In genomic region chr2:86105252-86105968, GRCh38 we compare ENCODE assay signal across 8 cellular contexts. TPM values are rescaled to one million over a fixed set of nuclear protein-coding genes. Genes with fewer than 3 reads are reported as not detected.
A peak's percentile ranks its signal among the peaks of the same experiment; 100 is the strongest.
DNase-seq lines count a peak whose midpoint lies in the region; ATAC-seq, FAIRE-seq and TF ChIP-seq lines count a peak whose summit lies in the region.

Gene POLR1A, minus strand, starts transcription at chr2:86105886. Its CDS starts 110 bp downstream, at chr2:86105776.

- peak within 1 kb of the TSS; percentile 97 for H3K27ac ChIP-seq in HUES6 (ENCODE audit: low read depth, low read length)
- peak within 1 kb of the TSS; percentile 59 for H3K27ac ChIP-seq in OCI-LY1 (ENCODE audit: low read depth, low read length, poor library complexity, severe bottlenecking)
- peak within 1 kb of the TSS; percentile 78 for H3K27ac ChIP-seq in endothelial cell of umbilical vein (ENCODE audit: insufficient read depth, low read depth, low read length)

- no peak for TF ChIP-seq POLR2A in endothelial cell of umbilical vein (IDR thresholded peaks at IDR 0.05; ENCODE audit: low read depth, low read length)

- no peak for TF ChIP-seq CTCF in OCI-LY1 (IDR thresholded peaks at IDR 0.05; ENCODE audit: low read length)
- TF ChIP-seq CTCF in endothelial cell of umbilical vein (IDR thresholded peaks at IDR 0.05; ENCODE audit: extremely low read depth in 1 of 2, insufficient read depth in 1 of 2, low read depth in 1 of 2, low read length in 2 of 2), result no peak

- H3K4me3 ChIP-seq in HUES6 (ENCODE audit: low read depth, low read length) (peak within 1 kb of the TSS; percentile 93), OCI-LY1 (ENCODE audit: low read depth, low read length, poor library complexity, severe bottlenecking) (peak within 1 kb of the TSS; percentile 85), endothelial cell of umbilical vein (replicated peaks in 1 of 3; ENCODE audit: insufficient read depth in 1 of 3, low read depth in 1 of 3, low read length in 3 of 3) (peak within 1 kb of the TSS; percentile 36 to 84 (median 77))

- BruUV-seq in endothelial cell of umbilical vein (replicated peaks; lab: Mats Ljungman, UMichigan), result no TSS peak

- POLR2A ChIA-PET in endothelial cell of umbilical vein (lab: Charles Lee), result interaction anchor here (0.6 to 1.2 kb wide), 3 partner anchors 9 to 278 kb away, joined by 3 read pairs; no protein-coding TSS in a partner anchor

- peaks cover 8% of the 10 kb centered on the region for H3K4me1 ChIP-seq in HUES6 (ENCODE audit: control insufficient read depth, insufficient read depth, low read length)
- peaks cover 32% of the 10 kb centered on the region for H3K4me1 ChIP-seq in OCI-LY1 (ENCODE audit: insufficient read depth, low read length, severe bottlenecking)
- peaks cover 23% of the 10 kb centered on the region for H3K4me1 ChIP-seq in endothelial cell of umbilical vein (ENCODE audit: control insufficient read depth, extremely low read depth, insufficient read depth, low read length)

- H3K9me1 ChIP-seq in endothelial cell of umbilical vein (replicated peaks; ENCODE audit: control insufficient read depth, extremely low read depth, insufficient read depth, low read length), result no peaks in the 10 kb centered on the region

- H2AFZ ChIP-seq in OCI-LY1 (ENCODE audit: low read length) (no peak within 1 kb of the TSS), endothelial cell of umbilical vein (ENCODE audit: low read depth, low read length) (peak within 1 kb of the TSS; percentile 81)

- H3K79me2 ChIP-seq in OCI-LY1 (ENCODE audit: insufficient read depth, low read length) (peaks cover 93% of the 10 kb centered on the region), endothelial cell of umbilical vein (ENCODE audit: control insufficient read depth, insufficient read depth, low read length) (peaks cover 85% of the 10 kb centered on the region)

- H3K4me2 ChIP-seq in OCI-LY1 (ENCODE audit: low read length) (peak within 1 kb of the TSS; percentile 84), endothelial cell of umbilical vein (ENCODE audit: insufficient read depth, low read length) (peak within 1 kb of the TSS; percentile 91)

- CTCF ChIA-PET in endothelial cell of umbilical vein (lab: Charles Lee), result interaction anchor here (1.0 to 1.9 kb wide), 5 partner anchors 9 to 456 kb away, joined by 3 to 10 read pairs (median 4); partner anchors contain the start of gene ST3GAL5

- DNase-seq in COLO829 (ENCODE audit: low spot score), result peak; percentile 68
- DNase-seq in activated CD8-positive, alpha-beta memory T cell treated with anti-CD3 and anti-CD28 coated beads, Interleukin-2, amount 50 U/mL, for 4 hours, result peak; percentile 77
- DNase-seq in endothelial cell of umbilical vein (ENCODE audit: low read depth, low spot score), result peak; percentile 97
- DNase-seq in midbrain (lab: John Stamatoyannopoulos, UW), result peak; percentile 97
- peak; percentile 73 to 74 for DNase-seq in stimulated activated CD8-positive, alpha-beta memory T cell treated with anti-CD3 and anti-CD28 coated beads, Interleukin-15, amount 100 ng/mL, for 48 hours (ENCODE audit: low read depth in 2 of 2)

- no peaks in the 10 kb centered on the region for H3F3A ChIP-seq in OCI-LY1 (ENCODE audit: insufficient read depth, low read length)

- no peaks in the 10 kb centered on the region for H4K20me1 ChIP-seq in OCI-LY1 (ENCODE audit: insufficient read depth, low read length)
- H4K20me1 ChIP-seq in endothelial cell of umbilical vein (replicated peaks; ENCODE audit: control insufficient read depth, extremely low read depth, insufficient read depth, low read length), result no peaks in the 10 kb centered on the region

- H3K36me3 ChIP-seq in HUES6 (ENCODE audit: control insufficient read depth, insufficient read depth, low read length) (peaks cover 66% of the 10 kb centered on the region), OCI-LY1 (ENCODE audit: insufficient read depth, low read length) (peaks cover 61% of the 10 kb centered on the region), endothelial cell of umbilical vein (ENCODE audit: control insufficient read depth in 2 of 2, extremely low read depth in 1 of 2, insufficient read depth in 2 of 2, low read length in 2 of 2) (peaks cover under 1 to 1% of the 10 kb centered on the region in 2 experiments)

- ATAC-seq in GM21447 (IDR thresholded peaks at IDR 0.05; ENCODE audit: unreplicated experiment), result peak; percentile 75

- H3K9ac ChIP-seq in HUES6 (ENCODE audit: low read length) (peak within 1 kb of the TSS; percentile 99), OCI-LY1 (ENCODE audit: low read length) (peak within 1 kb of the TSS; percentile 85), endothelial cell of umbilical vein (replicated peaks; ENCODE audit: extremely low read depth, insufficient read depth, low read length) (peak within 1 kb of the TSS; percentile 86)

- intact Hi-C loops in endothelial cell of umbilical vein (cut with micrococcal nuclease), result no loop called here

- peak; percentile 96 for FAIRE-seq in endothelial cell of umbilical vein (lab: Jason Lieb, UNC)

- no peaks in the 10 kb centered on the region for H3K27me3 ChIP-seq in HUES6 (ENCODE audit: control insufficient read depth, insufficient read depth, low read length)
- no peaks in the 10 kb centered on the region for H3K27me3 ChIP-seq in OCI-LY1 (ENCODE audit: insufficient read depth, low read length)
- H3K27me3 ChIP-seq in endothelial cell of umbilical vein (ENCODE audit: control insufficient read depth in 2 of 2, insufficient read depth in 2 of 2, low read length in 2 of 2), result no peaks in the 10 kb centered on the region

- dilution Hi-C loops in endothelial cell of umbilical vein (cut with MboI; ENCODE audit: extremely low pct_ligation_motif_present, low sequenced_read_pairs), result no loop called here

- H3K9me2 ChIP-seq in OCI-LY1 (ENCODE audit: low read depth, low read length), result no peaks in the 10 kb centered on the region

- no peaks in the 10 kb centered on the region for H3K9me3 ChIP-seq in HUES6 (ENCODE audit: control insufficient read depth, insufficient read depth, low read depth, low read length)
- H3K9me3 ChIP-seq in OCI-LY1 (ENCODE audit: low read length), result no peaks in the 10 kb centered on the region
- no peaks in the 10 kb centered on the region for H3K9me3 ChIP-seq in endothelial cell of umbilical vein (replicated peaks; ENCODE audit: control insufficient read depth, insufficient read depth, low read length)

TF ChIP-seq in endothelial cell of umbilical vein, 7 proteins besides CTCF, POLR2A, EP300 and RAD21:
- TF ChIP-seq JUN (IDR thresholded peaks at IDR 0.05; ENCODE audit: borderline replicate concordance, insufficient read depth, insufficient read length, low read depth) (peak; percentile 5), GATA2 (IDR thresholded peaks at IDR 0.05; ENCODE audit: insufficient read depth, insufficient read length, low read depth, low read length) (no peak)

RNA-seq across cellular contexts. Expression of gene POLR1A, which starts in this region (rescaled TPM):
- 40.7 and 46.0 TPM in 2 replicates for total RNA-seq in endothelial cell of umbilical vein
- polyA plus RNA-seq in endothelial cell of umbilical vein, result 7.2 and 7.6 TPM in 2 replicates
- 7.9 and 8.4 TPM in 2 replicates for polyA plus RNA-seq in endothelial cell of umbilical vein (2011; cell fraction: cytosol; rRNA removed)
- 22.1 and 24.3 TPM in 2 replicates for polyA plus RNA-seq in endothelial cell of umbilical vein (2011; cell fraction: nucleus; rRNA removed)
- 27.6 and 32.5 TPM in 2 replicates for polyA plus RNA-seq in endothelial cell of umbilical vein (2012)
- 22.7 and 32.1 TPM in 2 replicates for polyA minus RNA-seq in endothelial cell of umbilical vein
- 20.0 TPM for polyA minus RNA-seq in endothelial cell of umbilical vein (2011; cell fraction: cytosol; rRNA and poly(A)+ RNA removed)
- polyA minus RNA-seq in endothelial cell of umbilical vein (2011; cell fraction: nucleus; rRNA and poly(A)+ RNA removed), result 27.7 and 34.9 TPM in 2 replicates

Comparison
In these comparisons a context has a peak if more than half of its experiments do, and no peak if none do; other contexts are left out.
1. Peak in every context shown above with its lines: DNase-seq, ATAC-seq, H3K4me3 ChIP-seq and H3K27ac ChIP-seq.